ENCODE assay signal across 20 cellular contexts in genomic region chr1:227790868-227791267, GRCh38. TPM values are rescaled to one million over a fixed set of nuclear protein-coding genes. Genes with fewer than 3 reads are reported as not detected.
"Had no signal": no experiment of that assay in that cellular context is flagged by ENCODE, and none has a peak within 500 bp of the region (broad histone marks: within the 10 kb centered on the region; RNA-seq: fewer than 3 reads in every experiment).

No MANE protein-coding gene starts in this region.

- H3K27ac ChIP-seq: heart right ventricle, neutrophil, suprapubic skin had no signal

- ATAC-seq: heart right ventricle, left cardiac atrium, WTC11 had no signal

- H3K27me3 Mint-ChIP-seq: activated naive CD8-positive, alpha-beta T cell treated with anti-CD3 and anti-CD28 coated beads for 36 hours; central memory CD8-positive, alpha-beta T cell had no signal

- H3K27ac Mint-ChIP-seq: activated naive CD8-positive, alpha-beta T cell treated with anti-CD3 and anti-CD28 coated beads for 36 hours; stimulated activated naive CD8-positive, alpha-beta T cell treated with anti-CD3 and anti-CD28 coated beads, Interleukin-15, Interleukin-2, amounts not matched to agents 100 ng/mL and 50 ng/mL, for 24 hours; WTC11 had no signal

- H3K36me3 Mint-ChIP-seq: activated naive CD8-positive, alpha-beta T cell treated with anti-CD3 and anti-CD28 coated beads for 36 hours; brain; WTC11 had no signal

- DNase-seq: activated CD4-positive, alpha-beta T cell treated with anti-CD3 and anti-CD28 coated beads for 48 hours; activated CD8-positive, alpha-beta memory T cell treated with anti-CD3 and anti-CD28 coated beads for 24 hours; activated gamma-delta T cell treated with Interleukin-2 at 50 U/mL for 16 hours; activated naive CD8-positive, alpha-beta T cell treated with anti-CD3 and anti-CD28 coated beads for 36 hours; amygdala; cortex of kidney; effector CD4-positive, alpha-beta T cell; heart right ventricle; left cardiac atrium; retina; small intestine had no signal

- H3K9me3 ChIP-seq: heart right ventricle, neutrophil, suprapubic skin had no signal

- H3K4me3 Mint-ChIP-seq: activated naive CD8-positive, alpha-beta T cell treated with anti-CD3 and anti-CD28 coated beads for 36 hours; central memory CD8-positive, alpha-beta T cell; stimulated activated naive CD8-positive, alpha-beta T cell treated with anti-CD3 and anti-CD28 coated beads, Interleukin-15, Interleukin-2, amounts not matched to agents 100 ng/mL and 50 ng/mL, for 24 hours; WTC11 had no signal

- H3K4me3 ChIP-seq: heart right ventricle, suprapubic skin had no signal

- H3K9me3 Mint-ChIP-seq: activated naive CD8-positive, alpha-beta T cell treated with anti-CD3 and anti-CD28 coated beads for 36 hours; central memory CD8-positive, alpha-beta T cell; stimulated activated naive CD8-positive, alpha-beta T cell treated with anti-CD3 and anti-CD28 coated beads, Interleukin-15, Interleukin-2, amounts not matched to agents 100 ng/mL and 50 ng/mL, for 24 hours; WTC11 had no signal

- H3K36me3 ChIP-seq: heart right ventricle, neutrophil, suprapubic skin had no signal

- H3K27me3 ChIP-seq: suprapubic skin had no signal

RNA-seq across cellular contexts. Expression of gene PRSS38, which starts 24.6 kb away (rescaled TPM):
- total RNA-seq: activated naive CD8-positive, alpha-beta T cell treated with anti-CD3 and anti-CD28 coated beads for 36 hours; frontal cortex; heart right ventricle; left cardiac atrium; lung microvascular endothelial cell; suprapubic skin; T-helper 2 cell treated with Interferon-gamma antibody and Interleukin-4, amounts not matched to agents 100 ng/mL and 5 ng/mL, for 36 hours; WTC11 had no signal
- polyA plus RNA-seq: heart right ventricle, small intestine had no signal
